ENCODE assay signal across 11 cellular contexts in the genomic region with DNA sequence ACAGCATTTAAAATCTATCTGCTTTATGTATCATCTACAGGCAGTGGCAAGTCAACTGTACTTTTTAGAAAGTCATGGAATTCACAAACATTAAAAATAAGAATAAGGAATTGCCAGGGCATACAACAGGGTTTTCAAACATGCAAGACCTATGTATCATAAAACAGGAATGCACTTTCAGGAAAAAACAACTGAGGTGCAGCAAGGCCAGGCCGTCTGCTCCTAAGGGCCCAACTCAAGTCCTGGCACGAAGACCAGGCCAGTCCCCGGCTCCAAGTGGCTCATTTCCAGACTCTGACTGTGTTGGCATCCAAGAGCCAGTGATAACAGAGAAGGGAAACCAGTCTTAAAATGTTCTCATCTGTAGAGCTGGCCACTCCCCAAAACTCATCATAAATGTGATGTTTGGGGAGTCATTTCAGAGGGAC. TPM values are rescaled to one million over a fixed set of nuclear protein-coding genes. Genes with fewer than 3 reads are reported as not detected.
A peak's percentile ranks its signal among the peaks of the same experiment; 100 is the strongest.
DNase-seq lines count a peak whose midpoint lies in the region; ATAC-seq and TF ChIP-seq lines count a peak whose summit lies in the region.
"Had no signal": no experiment of that assay in that cellular context is flagged by ENCODE, and none has a peak within 500 bp of the region (broad histone marks: within the 10 kb centered on the region; RNA-seq: fewer than 3 reads in every experiment).

No MANE protein-coding gene starts in this region.

- peaks cover 0 to 9% (median 4%) of the 10 kb centered on the region in 11 donors for H3K9me3 Mint-ChIP-seq in naive thymus-derived CD4-positive, alpha-beta T cell
- H3K9me3 Mint-ChIP-seq in activated naive CD8-positive, alpha-beta T cell treated with anti-CD3 and anti-CD28 coated beads, Interleukin-2, amount 50 U/mL, for 24 hours = peaks cover 7% of the 10 kb centered on the region

- TF ChIP-seq CTCF in omental fat pad (IDR thresholded peaks at IDR 0.05) = no peak

- intact Hi-C loops in naive thymus-derived CD4-positive, alpha-beta T cell (cut with micrococcal nuclease) = no loop called here

- H3K36me3 ChIP-seq in ACC112 (ENCODE audit: insufficient read depth, low read length) = no peaks in the 10 kb centered on the region
- peaks cover 0 to 3% (median 0%) of the 10 kb centered on the region in 3 experiments for H3K36me3 ChIP-seq in naive thymus-derived CD4-positive, alpha-beta T cell (ENCODE audit: control insufficient read depth in 2 of 3, insufficient read depth in 3 of 3, low read length in 3 of 3)

- H3K27me3 Mint-ChIP-seq in naive thymus-derived CD4-positive, alpha-beta T cell = peaks cover 0 to 4% (median 2%) of the 10 kb centered on the region in 5 donors
- H3K27me3 Mint-ChIP-seq in activated naive CD8-positive, alpha-beta T cell treated with anti-CD3 and anti-CD28 coated beads, Interleukin-2, amount 50 U/mL, for 24 hours = no peaks in the 10 kb centered on the region

- H3K4me3 Mint-ChIP-seq in naive thymus-derived CD4-positive, alpha-beta T cell = no peak overlapping the region
- no peak overlapping the region for H3K4me3 Mint-ChIP-seq in activated naive CD8-positive, alpha-beta T cell treated with anti-CD3 and anti-CD28 coated beads, Interleukin-2, amount 50 U/mL, for 24 hours
- H3K4me3 Mint-ChIP-seq: T-helper 2 cell treated with Interferon-gamma antibody and Interleukin-4, amounts not matched to agents 5 μg/mL and 100 μg/mL, for 36 hours had no signal

- H3K36me3 Mint-ChIP-seq in naive thymus-derived CD4-positive, alpha-beta T cell = peaks cover 0 to 14% (median 4%) of the 10 kb centered on the region in 5 donors
- H3K36me3 Mint-ChIP-seq in activated naive CD8-positive, alpha-beta T cell treated with anti-CD3 and anti-CD28 coated beads, Interleukin-2, amount 50 U/mL, for 24 hours (ENCODE audit: low read depth) = peaks cover 5% of the 10 kb centered on the region

- peaks cover 20% of the 10 kb centered on the region for H3K79me2 ChIP-seq in ACC112 (ENCODE audit: control insufficient read depth, insufficient read depth, low read length, unreplicated experiment)

- H3K27ac Mint-ChIP-seq in naive thymus-derived CD4-positive, alpha-beta T cell = no peak overlapping the region
- no peak overlapping the region for H3K27ac Mint-ChIP-seq in activated naive CD8-positive, alpha-beta T cell treated with anti-CD3 and anti-CD28 coated beads, Interleukin-2, amount 50 U/mL, for 24 hours
- H3K27ac Mint-ChIP-seq: activated naive CD4-positive, alpha-beta T cell treated with anti-CD3 and anti-CD28 coated beads, Interleukin-2, amount 50 U/mL, for 72 hours; T-helper 2 cell treated with Interferon-gamma antibody and Interleukin-4, amounts not matched to agents 5 μg/mL and 100 μg/mL, for 36 hours had no signal

- H2AFZ ChIP-seq in ACC112 (ENCODE audit: low read length, unreplicated experiment) = no peak overlapping the region

- H3K27ac ChIP-seq in ACC112 (ENCODE audit: low read depth, low read length) = peak overlapping the region; percentile 99
- H3K27ac ChIP-seq in naive thymus-derived CD4-positive, alpha-beta T cell (ENCODE audit: low read depth, low read length) = no peak overlapping the region

- CTCF ChIA-PET in naive thymus-derived CD4-positive, alpha-beta T cell (lab: Charles Lee) = no interaction called here

- ATAC-seq in omental fat pad (ENCODE audit: low FRiP score) = peak; percentile 84
- ATAC-seq in naive thymus-derived CD4-positive, alpha-beta T cell = no peak
- ATAC-seq in activated naive CD8-positive, alpha-beta T cell treated with anti-CD3 and anti-CD28 coated beads, Interleukin-2, amount 50 U/mL, for 24 hours = no peak
- ATAC-seq: activated naive CD4-positive, alpha-beta T cell treated with anti-CD3 and anti-CD28 coated beads, Interleukin-2, amount 50 U/mL, for 72 hours had no signal

- peak overlapping the region; percentile 66; the same call in 1 of the 2 replicates for H3K4me3 ChIP-seq in ACC112 (ENCODE audit: low read depth, low read length)
- H3K4me3 ChIP-seq in naive thymus-derived CD4-positive, alpha-beta T cell (ENCODE audit: low read length) = no peak overlapping the region

- peaks cover 13 to 36% (median 23%) of the 10 kb centered on the region in 7 donors for H3K4me1 Mint-ChIP-seq in naive thymus-derived CD4-positive, alpha-beta T cell
- H3K4me1 Mint-ChIP-seq in activated naive CD8-positive, alpha-beta T cell treated with anti-CD3 and anti-CD28 coated beads, Interleukin-2, amount 50 U/mL, for 24 hours = peaks cover 16% of the 10 kb centered on the region

- POLR2A ChIA-PET in naive thymus-derived CD4-positive, alpha-beta T cell (lab: Charles Lee) = interaction anchor here (1.5 kb wide), 1 partner anchor 17 kb away, joined by 4 read pairs; no protein-coding TSS in a partner anchor

- H3K9me3 ChIP-seq in naive thymus-derived CD4-positive, alpha-beta T cell (ENCODE audit: control insufficient read depth in 2 of 3, low read length in 3 of 3) = no peaks in the 10 kb centered on the region

- no peaks in the 10 kb centered on the region for H3K27me3 ChIP-seq in ACC112 (ENCODE audit: insufficient read depth, low read length)
- H3K27me3 ChIP-seq in naive thymus-derived CD4-positive, alpha-beta T cell (ENCODE audit: control insufficient read depth in 2 of 2, insufficient read depth in 2 of 2, low read length in 2 of 2) = peaks cover 0 to 4% of the 10 kb centered on the region in 2 donors

- DNase-seq in RPMI7951 (ENCODE audit: low read depth) (peak; percentile 71), fibroblast of gingiva (ENCODE audit: low read depth) (peak; percentile 98), omental fat pad (ENCODE audit: low spot score) (peak; percentile 67)
- no peak for DNase-seq in activated naive CD4-positive, alpha-beta T cell treated with Interleukin-2 at 50 U/mL for 16 hours
- no peak for DNase-seq in activated CD4-positive, CD25-positive, alpha-beta regulatory T cell (lab: John Stamatoyannopoulos, UW)
- DNase-seq in naive thymus-derived CD4-positive, alpha-beta T cell = no peak
- DNase-seq in activated naive CD8-positive, alpha-beta T cell treated with anti-CD3 and anti-CD28 coated beads, Interleukin-2, amount 50 U/mL, for 24 hours = no peak
- DNase-seq: NCI-H2107 had no signal

- H3K4me1 ChIP-seq in ACC112 (ENCODE audit: control insufficient read depth, insufficient read depth, low read length, unreplicated experiment) = peaks cover 33% of the 10 kb centered on the region
- H3K4me1 ChIP-seq in naive thymus-derived CD4-positive, alpha-beta T cell (ENCODE audit: control insufficient read depth in 2 of 2, insufficient read depth in 2 of 2, low read length in 2 of 2) = peaks cover 0 to 4% of the 10 kb centered on the region in 2 donors

RNA-seq across cellular contexts. Expression of gene RFX2, which starts 7.1 kb away (rescaled TPM):
- total RNA-seq in RPMI7951 (2014; rRNA removed; shearing (Covaris generic)) = 5.1 and 7.3 TPM in 2 replicates
- total RNA-seq in omental fat pad = 10 to 100 TPM in 3 of 4 donors, 1 to 10 TPM in 1; 8.1 to 93.0 (median 20.4) TPM
- 10 to 100 TPM in 1 of 5 experiments, 1 to 10 TPM in 4; 4.0 to 18.4 (median 8.4) TPM for total RNA-seq in naive thymus-derived CD4-positive, alpha-beta T cell
- polyA plus RNA-seq in naive thymus-derived CD4-positive, alpha-beta T cell = 1 to 10 TPM; 3.8 to 8.0 TPM

RNA-seq across cellular contexts. Expression of gene ACSBG2, which starts 32.2 kb away (rescaled TPM):
- not detected in 2 replicates for total RNA-seq in RPMI7951 (2014; rRNA removed; shearing (Covaris generic))
- total RNA-seq in omental fat pad = not detected
- total RNA-seq in naive thymus-derived CD4-positive, alpha-beta T cell = not detected
- not detected for polyA plus RNA-seq in naive thymus-derived CD4-positive, alpha-beta T cell

Comparison
In these comparisons a context has a peak if more than half of its experiments do, and no peak if none do; other contexts are left out.
1. DNase-seq: peak in RPMI7951 (single experiment), fibroblast of gingiva (single experiment) and omental fat pad (single experiment); none in activated naive CD4-positive, alpha-beta T cell treated with Interleukin-2 at 50 U/mL for 16 hours (single experiment), activated CD4-positive, CD25-positive, alpha-beta regulatory T cell (0 of 4), naive thymus-derived CD4-positive, alpha-beta T cell (0 of 9) and activated naive CD8-positive, alpha-beta T cell treated with anti-CD3 and anti-CD28 coated beads, Interleukin-2, amount 50 U/mL, for 24 hours (single experiment).